ENCODE assay signal across 16 cellular contexts in genomic region chr20:5741089-5741488, GRCh38. TPM values are rescaled to one million over a fixed set of nuclear protein-coding genes. Genes with fewer than 3 reads are reported as not detected.
A peak's percentile ranks its signal among the peaks of the same experiment; 100 is the strongest.
DNase-seq lines count a peak whose midpoint lies in the region; ATAC-seq lines count a peak whose summit lies in the region.
"Had no signal": no experiment of that assay in that cellular context is flagged by ENCODE, and none has a peak within 500 bp of the region (broad histone marks: within the 10 kb centered on the region; RNA-seq: fewer than 3 reads in every experiment).

No MANE protein-coding gene starts in this region.

- no peaks in the 10 kb centered on the region for H3K9me3 Mint-ChIP-seq in stimulated activated effector memory CD8-positive, alpha-beta T cell treated with anti-CD3 and anti-CD28 coated beads, Interleukin-12 subunit alpha, Interleukin-12 subunit beta, amount 100 ng/mL, for 72 hours
- H3K9me3 Mint-ChIP-seq: activated CD4-positive, alpha-beta T cell treated with anti-CD3 and anti-CD28 coated beads, Interleukin-2, amount 10 ng/mL, durations not matched to agents 24 days and 14 days; GM23338 had no signal

- no peak for ATAC-seq in stimulated activated effector memory CD8-positive, alpha-beta T cell treated with anti-CD3 and anti-CD28 coated beads, Interleukin-12 subunit alpha, Interleukin-12 subunit beta, amount 100 ng/mL, for 72 hours
- ATAC-seq: GM23338 had no signal

- H3K27ac Mint-ChIP-seq in stimulated activated effector memory CD8-positive, alpha-beta T cell treated with anti-CD3 and anti-CD28 coated beads, Interleukin-12 subunit alpha, Interleukin-12 subunit beta, amount 100 ng/mL, for 72 hours: no peak overlapping the region
- H3K27ac Mint-ChIP-seq: activated CD4-positive, alpha-beta T cell treated with anti-CD3 and anti-CD28 coated beads, Interleukin-2, amount 10 ng/mL, durations not matched to agents 24 days and 14 days; activated naive CD8-positive, alpha-beta T cell; GM23338 had no signal

- H3K4me3 Mint-ChIP-seq in stimulated activated effector memory CD8-positive, alpha-beta T cell treated with anti-CD3 and anti-CD28 coated beads, Interleukin-12 subunit alpha, Interleukin-12 subunit beta, amount 100 ng/mL, for 72 hours: no peak overlapping the region
- H3K4me3 Mint-ChIP-seq: activated CD4-positive, alpha-beta T cell treated with anti-CD3 and anti-CD28 coated beads, Interleukin-2, amount 10 ng/mL, durations not matched to agents 24 days and 14 days; activated naive CD8-positive, alpha-beta T cell; GM23338 had no signal

- H3K36me3 Mint-ChIP-seq in stimulated activated effector memory CD8-positive, alpha-beta T cell treated with anti-CD3 and anti-CD28 coated beads, Interleukin-12 subunit alpha, Interleukin-12 subunit beta, amount 100 ng/mL, for 72 hours: no peaks in the 10 kb centered on the region

- no peaks in the 10 kb centered on the region for H3K4me1 Mint-ChIP-seq in stimulated activated effector memory CD8-positive, alpha-beta T cell treated with anti-CD3 and anti-CD28 coated beads, Interleukin-12 subunit alpha, Interleukin-12 subunit beta, amount 100 ng/mL, for 72 hours

- peak; percentile 31 for DNase-seq in NCI-H2196 (lab: John Stamatoyannopoulos, UW; ENCODE audit: unreplicated experiment)
- no peak for DNase-seq in NCI-H2196 treated with DMSO at 0.1 percent for 48 hours (lab: John Stamatoyannopoulos, UW; ENCODE audit: unreplicated experiment)
- peak; percentile 22 for DNase-seq in NCI-H2227 treated with DMSO at 0.1 percent for 48 hours (lab: John Stamatoyannopoulos, UW)
- DNase-seq in amniotic stem cell (lab: John Stamatoyannopoulos, UW): peak; percentile 13
- peak; percentile 39 for DNase-seq in renal cortical epithelial cell (ENCODE audit: low read depth)
- no peak for DNase-seq in hypothalamus (lab: John Stamatoyannopoulos, UW)
- no peak for DNase-seq in activated CD8-positive, alpha-beta memory T cell treated with anti-CD3 and anti-CD28 coated beads, Interleukin-2, amount 50 U/mL, for 48 hours
- no peak for DNase-seq in stimulated activated effector memory CD8-positive, alpha-beta T cell treated with anti-CD3 and anti-CD28 coated beads, Interleukin-12 subunit alpha, Interleukin-12 subunit beta, amount 100 ng/mL, for 72 hours (ENCODE audit: low spot score in 2 of 2)
- DNase-seq: activated CD4-positive, alpha-beta T cell treated with anti-CD3 and anti-CD28 coated beads, Interleukin-2, amount 10 ng/mL, durations not matched to agents 24 days and 14 days; activated T-cell treated with anti-CD3 and anti-CD28 coated beads for 4 hours; esophagus squamous epithelium; KG1; NCI-H1092 treated with DMSO at 0.1 percent for 48 hours; NCI-H2171 had no signal

RNA-seq across cellular contexts. Expression of gene SHLD1, which starts 9.1 kb away (rescaled TPM):
- total RNA-seq in renal cortical epithelial cell: 0.17 and 1.6 TPM in 2 replicates

Comparison
In these comparisons a context has a peak if more than half of its experiments do, and no peak if none do; other contexts are left out.
1. DNase-seq: peak in NCI-H2196 (single experiment), NCI-H2227 treated with DMSO at 0.1 percent for 48 hours (single experiment), amniotic stem cell (single experiment) and renal cortical epithelial cell (single experiment); none in NCI-H2196 treated with DMSO at 0.1 percent for 48 hours (single experiment), hypothalamus (0 of 51), activated CD8-positive, alpha-beta memory T cell treated with anti-CD3 and anti-CD28 coated beads, Interleukin-2, amount 50 U/mL, for 48 hours (single experiment) and stimulated activated effector memory CD8-positive, alpha-beta T cell treated with anti-CD3 and anti-CD28 coated beads, Interleukin-12 subunit alpha, Interleukin-12 subunit beta, amount 100 ng/mL, for 72 hours (0 of 2).